8 cellular contexts compared by ENCODE assay signal in the genomic region with DNA sequence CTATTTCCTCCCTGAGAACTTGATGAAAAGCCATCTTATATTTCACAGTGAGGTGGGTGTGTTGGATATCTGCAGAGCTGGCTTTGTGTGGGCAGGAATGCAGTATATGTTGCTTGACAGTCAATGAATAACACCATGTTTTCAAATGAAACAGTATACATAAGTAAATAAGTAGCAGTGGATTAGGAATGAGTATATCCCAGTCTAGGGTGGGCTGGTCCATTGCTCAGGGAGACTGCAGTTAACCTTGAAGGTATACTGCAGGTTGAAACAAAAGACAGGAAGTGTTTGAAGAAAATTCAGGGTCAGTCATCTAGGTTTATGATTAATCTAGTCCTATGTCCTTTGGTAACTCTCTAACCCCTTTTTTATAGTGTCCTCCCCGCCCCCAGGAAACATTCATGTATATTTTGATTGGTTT. TPM values are rescaled to one million over a fixed set of nuclear protein-coding genes. Genes with fewer than 3 reads are reported as not detected.
DNase-seq lines count a peak whose midpoint lies in the region; ATAC-seq and TF ChIP-seq lines count a peak whose summit lies in the region.

No MANE protein-coding gene starts in this region.

- H3K9me3 ChIP-seq in ascending aorta, result no peaks in the 10 kb centered on the region
- no peaks in the 10 kb centered on the region for H3K9me3 ChIP-seq in upper lobe of right lung

- ATAC-seq in upper lobe of right lung (no peak), HG03045 (IDR thresholded peaks at IDR 0.05; ENCODE audit: unreplicated experiment) (no peak)

- H3K27ac ChIP-seq in ascending aorta (peak overlapping the region; percentile 92 to 98), upper lobe of right lung (peak overlapping the region; percentile 91)

- H3K27me3 ChIP-seq in ascending aorta (no peaks in the 10 kb centered on the region), upper lobe of right lung (no peaks in the 10 kb centered on the region)

- peak overlapping the region; percentile 70 to 97 for H3K4me3 ChIP-seq in ascending aorta
- H3K4me3 ChIP-seq in lower leg skin (ENCODE audit: low read depth, poor library complexity, severe bottlenecking), result peak overlapping the region; percentile 84
- peak overlapping the region; percentile 91 for H3K4me3 ChIP-seq in upper lobe of right lung

- intact Hi-C loops in ascending aorta (cut with DNase I) (no loop called here), lower leg skin (cut with DNase I; ENCODE audit: low total_unique reads) (loop anchor here (10.0 kb wide), 1 partner anchor 218 kb away; the partner anchor contains the start of genes CAPZA1 and ST7L), upper lobe of right lung (cut with DNase I) (no loop called here)

- H3K36me3 ChIP-seq in ascending aorta (no peaks in the 10 kb centered on the region), upper lobe of right lung (no peaks in the 10 kb centered on the region)

- TF ChIP-seq POLR2A in lower leg skin (IDR thresholded peaks at IDR 0.05), result no peak

- H3K4me3 Mint-ChIP-seq in activated naive CD4-positive, alpha-beta T cell treated with anti-CD3 and anti-CD28 coated beads, Interleukin-2, amount 10 ng/mL, durations not matched to agents 7 days and 5 days, result peak overlapping the region; percentile 88

- no peaks in the 10 kb centered on the region for H3K9me3 Mint-ChIP-seq in activated naive CD4-positive, alpha-beta T cell treated with anti-CD3 and anti-CD28 coated beads, Interleukin-2, amount 10 ng/mL, durations not matched to agents 7 days and 5 days

- TF ChIP-seq CTCF in ascending aorta (IDR thresholded peaks at IDR 0.05) (no peak), lower leg skin (IDR thresholded peaks at IDR 0.05) (no peak), upper lobe of right lung (IDR thresholded peaks at IDR 0.05) (no peak)

- 48 to 61% methylated on average over 1 of the region's 1 CpG for WGBS in lower leg skin, 2 donors

- H3K4me1 Mint-ChIP-seq in activated naive CD4-positive, alpha-beta T cell treated with anti-CD3 and anti-CD28 coated beads, Interleukin-2, amount 10 ng/mL, durations not matched to agents 7 days and 5 days, result peaks cover 17% of the 10 kb centered on the region

- CTCF ChIA-PET in activated naive CD4-positive, alpha-beta T cell treated with anti-CD3 and anti-CD28 coated beads, Interleukin-2, amount 10 ng/mL, durations not matched to agents 7 days and 5 days (lab: Charles Lee), result interaction anchor here (0.8 to 1.8 kb wide), 2 partner anchors 69 to 310 kb away, joined by 4 to 10 read pairs; partner anchors contain the start of gene RHOC

- H3K4me1 ChIP-seq in ascending aorta (peaks cover 8 to 47% of the 10 kb centered on the region in 2 donors), upper lobe of right lung (peaks cover 20% of the 10 kb centered on the region)

- no peak for DNase-seq in activated naive CD4-positive, alpha-beta T cell treated with anti-CD3 and anti-CD28 coated beads, Interleukin-2, amount 10 ng/mL, durations not matched to agents 7 days and 5 days
- no peak for DNase-seq in activated naive CD4-positive, alpha-beta T cell treated with anti-CD3 and anti-CD28 coated beads, Interleukin-2, amount 50 U/mL, for 16 hours
- DNase-seq in ascending aorta (ENCODE audit: low spot score in 2 of 2) (no peak), lower leg skin (ENCODE audit: low spot score in 2 of 2) (no peak), upper lobe of right lung (no peak), iPS-NIHi11 (ENCODE audit: low spot score) (no peak), NCI-H1105 treated with DMSO at 0.1 percent for 48 hours (lab: John Stamatoyannopoulos, UW) (no peak)

- peaks cover 46% of the 10 kb centered on the region for H3K27me3 Mint-ChIP-seq in activated naive CD4-positive, alpha-beta T cell treated with anti-CD3 and anti-CD28 coated beads, Interleukin-2, amount 10 ng/mL, durations not matched to agents 7 days and 5 days

- H3K27ac Mint-ChIP-seq in activated naive CD4-positive, alpha-beta T cell treated with anti-CD3 and anti-CD28 coated beads, Interleukin-2, amount 10 ng/mL, durations not matched to agents 7 days and 5 days, result no peak overlapping the region

- H3K36me3 Mint-ChIP-seq in activated naive CD4-positive, alpha-beta T cell treated with anti-CD3 and anti-CD28 coated beads, Interleukin-2, amount 10 ng/mL, durations not matched to agents 7 days and 5 days, result no peaks in the 10 kb centered on the region

RNA-seq across cellular contexts. Expression of gene CTTNBP2NL, which starts 1.0 kb away (rescaled TPM):
- total RNA-seq in ascending aorta, result 13.0 TPM
- 10 to 100 TPM; 53.5 to 66.6 (median 59.6) TPM for total RNA-seq in lower leg skin
- total RNA-seq in upper lobe of right lung, result 59.4 TPM
